ENCODE assay signal across 28 cellular contexts in genomic region chr10:103100620-103101019, GRCh38.
"Had no signal": no experiment of that assay in that cellular context is flagged by ENCODE, and none has a peak within 500 bp of the region (broad histone marks: within the 10 kb centered on the region; RNA-seq: fewer than 3 reads in every experiment).

No MANE protein-coding gene starts in this region.

- H3K4me1 Mint-ChIP-seq: activated CD4-positive, alpha-beta memory T cell treated with anti-CD3 and anti-CD28 coated beads, Interleukin-2, amount 10 ng/mL, durations not matched to agents 7 days and 5 days; activated naive CD4-positive, alpha-beta T cell treated with anti-CD3 and anti-CD28 coated beads, Interleukin-2, amount 10 ng/mL, durations not matched to agents 7 days and 5 days; brain; central memory CD8-positive, alpha-beta T cell had no signal

- H3K27ac ChIP-seq: breast epithelium, cardiac muscle cell, epithelial cell of prostate, esophagus squamous epithelium had no signal

- ATAC-seq: activated naive CD4-positive, alpha-beta T cell treated with anti-CD3 and anti-CD28 coated beads, Interleukin-2, amount 50 U/mL, for 72 hours; activated T-cell treated with anti-CD3 and anti-CD28 coated beads, Interleukin-2, amount 50 U/mL, for 72 hours had no signal

- H3K27me3 Mint-ChIP-seq: activated CD4-positive, alpha-beta memory T cell treated with anti-CD3 and anti-CD28 coated beads, Interleukin-2, amount 10 ng/mL, durations not matched to agents 7 days and 5 days; activated CD4-positive, alpha-beta T cell treated with anti-CD3 and anti-CD28 coated beads, Interleukin-2, amount 10 ng/mL, durations not matched to agents 7 days and 5 days; activated naive CD4-positive, alpha-beta T cell treated with anti-CD3 and anti-CD28 coated beads, Interleukin-2, amount 10 ng/mL, durations not matched to agents 7 days and 5 days; activated naive CD8-positive, alpha-beta T cell treated with anti-CD3 and anti-CD28 coated beads, Interleukin-2, amount 10 ng/mL, durations not matched to agents 7 days and 5 days; activated T-cell treated with anti-CD3 and anti-CD28 coated beads, Interleukin-2, amount 50 U/mL, for 24 hours; brain; central memory CD8-positive, alpha-beta T cell; dendritic cell treated with granulocyte-macrophage colony-stimulating factor and Interleukin-4, amounts not matched to agents 40 ng/mL and 50 ng/mL, for 4 days had no signal

- H3K4me3 Mint-ChIP-seq: activated CD4-positive, alpha-beta memory T cell treated with anti-CD3 and anti-CD28 coated beads, Interleukin-2, amount 10 ng/mL, durations not matched to agents 7 days and 5 days; activated CD4-positive, alpha-beta T cell treated with anti-CD3 and anti-CD28 coated beads, Interleukin-2, amount 10 ng/mL, durations not matched to agents 7 days and 5 days; activated naive CD4-positive, alpha-beta T cell treated with anti-CD3 and anti-CD28 coated beads, Interleukin-2, amount 10 ng/mL, durations not matched to agents 7 days and 5 days; activated naive CD8-positive, alpha-beta T cell treated with anti-CD3 and anti-CD28 coated beads, Interleukin-2, amount 10 ng/mL, durations not matched to agents 7 days and 5 days; activated T-cell treated with anti-CD3 and anti-CD28 coated beads, Interleukin-2, amount 50 U/mL, for 24 hours; activated T-cell treated with anti-CD3 and anti-CD28 coated beads, Interleukin-2, amount 50 U/mL, for 72 hours; brain; central memory CD8-positive, alpha-beta T cell; dendritic cell treated with granulocyte-macrophage colony-stimulating factor and Interleukin-4, amounts not matched to agents 40 ng/mL and 50 ng/mL, for 4 days had no signal

- H3K27ac Mint-ChIP-seq: activated CD4-positive, alpha-beta memory T cell treated with anti-CD3 and anti-CD28 coated beads, Interleukin-2, amount 10 ng/mL, durations not matched to agents 7 days and 5 days; activated CD4-positive, alpha-beta T cell treated with anti-CD3 and anti-CD28 coated beads, Interleukin-2, amount 10 ng/mL, durations not matched to agents 7 days and 5 days; activated naive CD4-positive, alpha-beta T cell treated with anti-CD3 and anti-CD28 coated beads, Interleukin-2, amount 10 ng/mL, durations not matched to agents 7 days and 5 days; activated naive CD4-positive, alpha-beta T cell treated with anti-CD3 and anti-CD28 coated beads, Interleukin-2, amount 50 U/mL, for 72 hours; activated naive CD8-positive, alpha-beta T cell treated with anti-CD3 and anti-CD28 coated beads, Interleukin-2, amount 10 ng/mL, durations not matched to agents 7 days and 5 days; activated T-cell treated with anti-CD3 and anti-CD28 coated beads, Interleukin-2, amount 50 U/mL, for 24 hours; activated T-cell treated with anti-CD3 and anti-CD28 coated beads, Interleukin-2, amount 50 U/mL, for 72 hours; brain; dendritic cell treated with granulocyte-macrophage colony-stimulating factor and Interleukin-4, amounts not matched to agents 40 ng/mL and 50 ng/mL, for 4 days had no signal

- H3K9me3 Mint-ChIP-seq: activated CD4-positive, alpha-beta memory T cell treated with anti-CD3 and anti-CD28 coated beads, Interleukin-2, amount 10 ng/mL, durations not matched to agents 7 days and 5 days; activated CD4-positive, alpha-beta T cell treated with anti-CD3 and anti-CD28 coated beads, Interleukin-2, amount 10 ng/mL, durations not matched to agents 7 days and 5 days; activated naive CD4-positive, alpha-beta T cell treated with anti-CD3 and anti-CD28 coated beads, Interleukin-2, amount 10 ng/mL, durations not matched to agents 7 days and 5 days; activated naive CD4-positive, alpha-beta T cell treated with anti-CD3 and anti-CD28 coated beads, Interleukin-2, amount 50 U/mL, for 72 hours; activated naive CD8-positive, alpha-beta T cell treated with anti-CD3 and anti-CD28 coated beads, Interleukin-2, amount 10 ng/mL, durations not matched to agents 7 days and 5 days; activated T-cell treated with anti-CD3 and anti-CD28 coated beads, Interleukin-2, amount 50 U/mL, for 24 hours; activated T-cell treated with anti-CD3 and anti-CD28 coated beads, Interleukin-2, amount 50 U/mL, for 72 hours; brain; central memory CD8-positive, alpha-beta T cell; dendritic cell treated with granulocyte-macrophage colony-stimulating factor and Interleukin-4, amounts not matched to agents 40 ng/mL and 50 ng/mL, for 4 days had no signal

- DNase-seq: activated CD4-positive, alpha-beta memory T cell treated with anti-CD3 and anti-CD28 coated beads, Interleukin-2, amount 10 ng/mL, durations not matched to agents 7 days and 5 days; activated CD4-positive, alpha-beta T cell treated with anti-CD3 and anti-CD28 coated beads for 1 hour; activated CD4-positive, alpha-beta T cell treated with anti-CD3 and anti-CD28 coated beads for 4 hours; activated CD4-positive, alpha-beta T cell treated with anti-CD3 and anti-CD28 coated beads, Interleukin-2, amount 10 ng/mL, durations not matched to agents 7 days and 5 days; activated CD4-positive, alpha-beta T cell treated with anti-CD3 and anti-CD28 coated beads, Interleukin-2, amount 50 U/mL, for 4 hours; activated CD8-positive, alpha-beta memory T cell treated with anti-CD3 and anti-CD28 coated beads, Interleukin-2, amount 50 U/mL, for 48 hours; activated gamma-delta T cell; activated naive CD4-positive, alpha-beta T cell; activated naive CD4-positive, alpha-beta T cell treated with anti-CD3 and anti-CD28 coated beads, Interleukin-2, amount 10 ng/mL, durations not matched to agents 7 days and 5 days; activated naive CD8-positive, alpha-beta T cell treated with anti-CD3 and anti-CD28 coated beads, Interleukin-2, amount 10 ng/mL, durations not matched to agents 7 days and 5 days; activated T-cell treated with anti-CD3 and anti-CD28 coated beads for 4 hours; activated T-cell treated with anti-CD3 and anti-CD28 coated beads, Interleukin-2, amount 50 U/mL, for 24 hours; activated T-cell treated with anti-CD3 and anti-CD28 coated beads, Interleukin-2, amount 50 U/mL, for 72 hours; effector memory CD4-positive, alpha-beta T cell; esophagus squamous epithelium; foreskin melanocyte; head of caudate nucleus; T-helper 2 cell had no signal

- H3K9me3 ChIP-seq: ascending aorta, breast epithelium, esophagus squamous epithelium had no signal

- H3K27me3 ChIP-seq: ascending aorta, breast epithelium, cardiac muscle cell, dorsolateral prefrontal cortex, esophagus squamous epithelium had no signal

- H3K4me3 ChIP-seq: ascending aorta, breast epithelium, cardiac muscle cell, coronary artery, dorsolateral prefrontal cortex, esophagus squamous epithelium had no signal

- H3K4me1 ChIP-seq: breast epithelium, esophagus squamous epithelium had no signal
